Comparison of ENCODE assay signal across 8 cellular contexts in the genomic region with DNA sequence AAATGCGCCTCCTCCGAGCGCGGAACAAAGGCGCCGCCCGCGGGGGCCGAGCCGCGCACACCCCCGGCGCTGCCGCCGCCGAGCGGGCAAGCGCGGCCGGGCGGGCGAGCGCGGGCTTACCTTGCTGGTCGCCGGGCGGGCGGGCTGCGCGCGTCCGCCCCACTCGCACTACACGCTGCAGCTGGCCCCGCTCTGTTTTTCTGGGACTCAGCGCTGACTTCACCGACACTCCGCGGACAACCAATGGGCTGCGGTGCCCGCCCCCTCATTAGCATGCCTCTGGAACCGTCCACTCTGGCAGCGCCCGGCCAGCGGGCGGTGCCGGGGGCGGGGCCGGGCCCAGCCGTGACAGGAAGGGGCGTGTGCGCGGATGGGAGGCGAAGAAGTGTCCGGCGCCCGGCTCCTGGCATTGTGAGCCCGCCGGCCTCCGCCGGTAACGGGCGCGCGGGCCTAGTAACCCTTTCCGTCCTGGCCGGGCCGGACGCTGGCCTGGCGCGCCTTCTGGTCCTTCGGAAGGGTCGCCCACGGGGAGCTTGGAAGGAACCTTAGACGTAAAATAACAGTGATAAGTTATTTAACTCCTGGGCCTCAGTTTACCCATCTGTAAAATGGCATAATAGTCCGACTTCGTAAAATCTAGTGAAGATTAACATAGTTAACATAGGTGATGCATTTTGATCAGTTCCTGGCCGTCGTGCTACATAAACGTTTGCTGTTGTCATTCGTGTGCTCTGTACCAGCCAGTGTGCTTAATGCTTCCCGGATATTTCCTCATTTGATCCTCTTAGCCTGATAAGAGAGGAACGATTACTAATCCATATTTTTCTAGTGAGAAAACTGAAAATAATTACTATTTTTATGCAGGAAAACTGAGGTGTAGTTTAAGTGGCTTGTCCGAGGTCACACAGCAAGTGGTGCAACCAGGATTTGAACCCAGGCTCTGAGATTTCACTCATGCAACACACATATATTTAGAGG. TPM values are rescaled to one million over a fixed set of nuclear protein-coding genes. Genes with fewer than 3 reads are reported as not detected.
DNase-seq lines count a peak whose midpoint lies in the region; ATAC-seq and TF ChIP-seq lines count a peak whose summit lies in the region.

A gene (minus strand): TSS at position 172 of the 978 bp plus-strand sequence. CDS start 120,236 bp downstream, outside the sequence.

- ATAC-seq in GM19455 (IDR thresholded peaks at IDR 0.05; ENCODE audit: unreplicated experiment) (peak; percentile 99), HG03575 (IDR thresholded peaks at IDR 0.05; ENCODE audit: extremely low read depth, insufficient number of reproducible peaks, low FRiP score, unreplicated experiment) (peak; percentile 94)

- CTCF ChIA-PET in activated CD4-positive, alpha-beta memory T cell treated with anti-CD3 and anti-CD28 coated beads, Interleukin-2, amount 10 ng/mL, durations not matched to agents 7 days and 5 days (lab: Charles Lee) = interaction anchor here (0.9 to 1.7 kb wide), 2 partner anchors 131 to 132 kb away, joined by 3 to 5 read pairs; a partner anchor contains a TSS

- no peaks in the 10 kb centered on the region for H3K27me3 ChIP-seq in dorsolateral prefrontal cortex

- no peak for TF ChIP-seq CTCF in CD14-positive monocyte (IDR thresholded peaks at IDR 0.05)
- peak in 20 of 56 donors; percentile 9 to 42 (median 23) for TF ChIP-seq CTCF in dorsolateral prefrontal cortex (IDR thresholded peaks at IDR 0.05 in 54 of 56, conservative IDR thresholded peaks at IDR 0.05 in 2 of 56; ENCODE audit: low read depth in 1 of 56, partially characterized antibody in 56 of 56)
- TF ChIP-seq CTCF in lower leg skin (IDR thresholded peaks at IDR 0.05) = no peak

- H3K4me1 Mint-ChIP-seq in CD14-positive monocyte = peaks cover 15% of the 10 kb centered on the region
- H3K4me1 Mint-ChIP-seq in activated CD4-positive, alpha-beta memory T cell treated with anti-CD3 and anti-CD28 coated beads, Interleukin-2, amount 10 ng/mL, durations not matched to agents 7 days and 5 days = peaks cover 17% of the 10 kb centered on the region

- peak within 1 kb of the TSS; percentile 7 to 90 (median 62) for H3K27ac Mint-ChIP-seq in CD14-positive monocyte
- H3K27ac Mint-ChIP-seq in activated CD4-positive, alpha-beta memory T cell treated with anti-CD3 and anti-CD28 coated beads, Interleukin-2, amount 10 ng/mL, durations not matched to agents 7 days and 5 days = peak within 1 kb of the TSS; percentile 65

- H3K4me3 ChIP-seq in dorsolateral prefrontal cortex (peak within 1 kb of the TSS; percentile 47 to 97 (median 89)), lower leg skin (ENCODE audit: low read depth, poor library complexity, severe bottlenecking) (peak within 1 kb of the TSS; percentile 70)

- peak in 1 of 2 donors; percentile 35 for TF ChIP-seq POLR2A in lower leg skin (IDR thresholded peaks at IDR 0.05)

- H3K27ac ChIP-seq in dorsolateral prefrontal cortex = peak within 1 kb of the TSS; percentile 58 to 96 (median 90)

- WGBS in lower leg skin, 2 donors = 9 to 13% methylated on average over 34 to 50 of the region's 84 CpGs

- peak within 1 kb of the TSS; percentile 99 to 100 for H3K4me3 Mint-ChIP-seq in CD14-positive monocyte
- H3K4me3 Mint-ChIP-seq in activated CD4-positive, alpha-beta memory T cell treated with anti-CD3 and anti-CD28 coated beads, Interleukin-2, amount 10 ng/mL, durations not matched to agents 7 days and 5 days = peak within 1 kb of the TSS; percentile 96

- H3K27me3 Mint-ChIP-seq in CD14-positive monocyte (ENCODE audit: low read depth in 3 of 3) = peaks cover 21 to 40% (median 32%) of the 10 kb centered on the region in 3 donors
- H3K27me3 Mint-ChIP-seq in activated CD4-positive, alpha-beta memory T cell treated with anti-CD3 and anti-CD28 coated beads, Interleukin-2, amount 10 ng/mL, durations not matched to agents 7 days and 5 days = peaks cover 31% of the 10 kb centered on the region

- POLR2A ChIA-PET in activated CD4-positive, alpha-beta memory T cell treated with anti-CD3 and anti-CD28 coated beads, Interleukin-2, amount 10 ng/mL, durations not matched to agents 7 days and 5 days (lab: Charles Lee) = no interaction called here

- peaks cover 0 to 3% of the 10 kb centered on the region in 2 donors for H3K36me3 Mint-ChIP-seq in CD14-positive monocyte
- H3K36me3 Mint-ChIP-seq in activated CD4-positive, alpha-beta memory T cell treated with anti-CD3 and anti-CD28 coated beads, Interleukin-2, amount 10 ng/mL, durations not matched to agents 7 days and 5 days (ENCODE audit: low read depth) = no peaks in the 10 kb centered on the region

- H3K9me3 Mint-ChIP-seq in CD14-positive monocyte = peaks cover 0 to 1% (median 0%) of the 10 kb centered on the region in 7 donors
- no peaks in the 10 kb centered on the region for H3K9me3 Mint-ChIP-seq in activated CD4-positive, alpha-beta memory T cell treated with anti-CD3 and anti-CD28 coated beads, Interleukin-2, amount 10 ng/mL, durations not matched to agents 7 days and 5 days

- DNase-seq in CD14-positive monocyte (ENCODE audit: low spot score) = peak; percentile 94
- peak; percentile 96 for DNase-seq in NCI-H82 (lab: John Stamatoyannopoulos, UW)
- DNase-seq in activated CD4-positive, alpha-beta memory T cell treated with anti-CD3 and anti-CD28 coated beads, Interleukin-2, amount 10 ng/mL, durations not matched to agents 7 days and 5 days = peak; percentile 92
- peak; percentile 94 to 98 (median 97) for DNase-seq in dorsolateral prefrontal cortex
- peak; percentile 96 to 99 for DNase-seq in lower leg skin (ENCODE audit: low spot score in 2 of 2)
- peak; percentile 84 for DNase-seq in stimulated activated CD4-positive, alpha-beta T cell treated with anti-CD3 and anti-CD28 coated beads, Interleukin-4, amount 100 ng/mL, for 24 hours

- intact Hi-C loops in CD14-positive monocyte (cut with micrococcal nuclease) = no loop called here
- intact Hi-C loops in dorsolateral prefrontal cortex (cut with DNase I) = loop anchor here (2.0 to 10.0 kb wide), 3 partner anchors 41 to 131 kb away; no protein-coding TSS in a partner anchor
- intact Hi-C loops in lower leg skin (cut with DNase I; ENCODE audit: low total_unique reads) = no loop called here

RNA-seq across cellular contexts. Expression of the gene that starts here (rescaled TPM):
- polyA plus RNA-seq in CD14-positive monocyte = under 1 TPM in 1 of 2 donors, not detected in 1; 0.15 TPM
- under 1 TPM; 0.58 to 0.90 TPM for total RNA-seq in activated CD4-positive, alpha-beta memory T cell treated with anti-CD3 and anti-CD28 coated beads, Interleukin-2, amount 10 ng/mL, durations not matched to agents 7 days and 5 days
- total RNA-seq in dorsolateral prefrontal cortex = 100 to 1,000 TPM; 191 to 480 (median 308) TPM
- 10 to 100 TPM; 35.1 to 53.1 (median 43.3) TPM for total RNA-seq in lower leg skin

Comparison
In these comparisons a context has a peak if more than half of its experiments do, and no peak if none do; other contexts are left out.
1. Peak in every context shown above with its lines: DNase-seq, ATAC-seq, H3K4me3 ChIP-seq and H3K27ac ChIP-seq.
2. RNA of the gene that starts here (total RNA-seq): 191 to 480 TPM in dorsolateral prefrontal cortex and 35.1 to 53.1 TPM in lower leg skin; 0.58 to 0.90 TPM in activated CD4-positive, alpha-beta memory T cell treated with anti-CD3 and anti-CD28 coated beads, Interleukin-2, amount 10 ng/mL, durations not matched to agents 7 days and 5 days; every median in the first group is over 10 times any median in the second.
3. Peak in DNase-seq in CD14-positive monocyte; RNA of the gene not detected or under 1 TPM.
4. Peak in DNase-seq in activated CD4-positive, alpha-beta memory T cell treated with anti-CD3 and anti-CD28 coated beads, Interleukin-2, amount 10 ng/mL, durations not matched to agents 7 days and 5 days; RNA of the gene not detected or under 1 TPM.
5. intact Hi-C loops: an anchor here in dorsolateral prefrontal cortex (2.0 to 10.0 kb wide); none called in CD14-positive monocyte and lower leg skin.